9 cellular contexts compared by ENCODE assay signal in genomic region chr5:122701640-122702523, GRCh38.
DNase-seq lines count a peak whose midpoint lies in the region; ATAC-seq and TF ChIP-seq lines count a peak whose summit lies in the region.
"Had no signal": no experiment of that assay in that cellular context is flagged by ENCODE, and none has a peak within 500 bp of the region (broad histone marks: within the 10 kb centered on the region; RNA-seq: fewer than 3 reads in every experiment).

No MANE protein-coding gene starts in this region.

- H3K79me2 ChIP-seq in smooth muscle cell (ENCODE audit: low read depth): no peaks in the 10 kb centered on the region

- no peaks in the 10 kb centered on the region for H3K27me3 ChIP-seq in smooth muscle cell (ENCODE audit: low read depth)
- H3K27me3 ChIP-seq: esophagus muscularis mucosa had no signal

- H3K27me3 Mint-ChIP-seq in activated T-cell treated with anti-CD3 and anti-CD28 coated beads, Interleukin-2, amount 50 U/mL, for 72 hours (ENCODE audit: low read depth): peaks cover 10% of the 10 kb centered on the region
- H3K27me3 Mint-ChIP-seq in IgD-negative memory B cell: no peaks in the 10 kb centered on the region
- H3K27me3 Mint-ChIP-seq in stimulated activated naive CD8-positive, alpha-beta T cell treated with anti-CD3 and anti-CD28 coated beads, Interleukin-15, Interleukin-2, amounts not matched to agents 100 ng/mL and 50 ng/mL, for 24 hours: peaks cover 14% of the 10 kb centered on the region

- no peaks in the 10 kb centered on the region for H3K36me3 Mint-ChIP-seq in activated T-cell treated with anti-CD3 and anti-CD28 coated beads, Interleukin-2, amount 50 U/mL, for 72 hours (ENCODE audit: insufficient read depth in 2 of 2)
- no peaks in the 10 kb centered on the region for H3K36me3 Mint-ChIP-seq in IgD-negative memory B cell
- no peaks in the 10 kb centered on the region for H3K36me3 Mint-ChIP-seq in stimulated activated naive CD8-positive, alpha-beta T cell treated with anti-CD3 and anti-CD28 coated beads, Interleukin-15, Interleukin-2, amounts not matched to agents 100 ng/mL and 50 ng/mL, for 24 hours (ENCODE audit: low read depth)

- H3K4me3 Mint-ChIP-seq in activated T-cell treated with anti-CD3 and anti-CD28 coated beads, Interleukin-2, amount 50 U/mL, for 72 hours: no peak overlapping the region
- H3K4me3 Mint-ChIP-seq in IgD-negative memory B cell: peak overlapping the region; percentile 75 to 92 (median 84)
- no peak overlapping the region for H3K4me3 Mint-ChIP-seq in stimulated activated naive CD8-positive, alpha-beta T cell treated with anti-CD3 and anti-CD28 coated beads, Interleukin-15, Interleukin-2, amounts not matched to agents 100 ng/mL and 50 ng/mL, for 24 hours

- ATAC-seq in activated T-cell treated with anti-CD3 and anti-CD28 coated beads, Interleukin-2, amount 50 U/mL, for 72 hours (replicated peaks in 1 of 2): peak; percentile 92 to 97
- ATAC-seq in HG02588 (IDR thresholded peaks at IDR 0.05; ENCODE audit: unreplicated experiment): peak; percentile 99

- 87% methylated on average over 8 of the region's 8 CpGs for WGBS in smooth muscle cell (ENCODE audit: low lambda C conversion rate)

- TF ChIP-seq CTCF in smooth muscle cell (IDR thresholded peaks at IDR 0.05; ENCODE audit: borderline replicate concordance, insufficient read depth, poor library complexity, severe bottlenecking): no peak

- no peak overlapping the region for H3K4me2 ChIP-seq in smooth muscle cell

- no peaks in the 10 kb centered on the region for H4K20me1 ChIP-seq in smooth muscle cell (ENCODE audit: low read depth)

- no peak overlapping the region for H3K27ac ChIP-seq in smooth muscle cell (ENCODE audit: low read depth)
- H3K27ac ChIP-seq: esophagus muscularis mucosa had no signal

- peak; percentile 33 to 53 for DNase-seq in activated T-cell treated with anti-CD3 and anti-CD28 coated beads, Interleukin-2, amount 50 U/mL, for 72 hours
- DNase-seq in activated T-cell treated with anti-CD3 and anti-CD28 coated beads, Interleukin-2, amount 50 U/mL, for 1 hour: no peak
- DNase-seq in NCI-H1930 (lab: John Stamatoyannopoulos, UW) (no peak), middle frontal gyrus (ENCODE audit: extremely low spot score, low spot score) (no peak), smooth muscle cell (lab: John Stamatoyannopoulos, UW; ENCODE audit: unreplicated experiment) (no peak)

- no peak overlapping the region for H3K9ac ChIP-seq in smooth muscle cell (ENCODE audit: low read depth)

- H3K27ac Mint-ChIP-seq in activated T-cell treated with anti-CD3 and anti-CD28 coated beads, Interleukin-2, amount 50 U/mL, for 72 hours: no peak overlapping the region
- H3K27ac Mint-ChIP-seq in IgD-negative memory B cell: peak overlapping the region; percentile 93 to 100 (median 98)
- H3K27ac Mint-ChIP-seq in stimulated activated naive CD8-positive, alpha-beta T cell treated with anti-CD3 and anti-CD28 coated beads, Interleukin-15, Interleukin-2, amounts not matched to agents 100 ng/mL and 50 ng/mL, for 24 hours: peak overlapping the region; percentile 84

- no peaks in the 10 kb centered on the region for H3F3A ChIP-seq in smooth muscle cell (ENCODE audit: low read depth)

- H3K4me1 ChIP-seq in smooth muscle cell (ENCODE audit: low read depth): no peaks in the 10 kb centered on the region
- H3K4me1 ChIP-seq: esophagus muscularis mucosa had no signal

- H3K4me3 ChIP-seq in smooth muscle cell: no peak overlapping the region
- H3K4me3 ChIP-seq: esophagus muscularis mucosa had no signal

- no peak overlapping the region for H2AFZ ChIP-seq in smooth muscle cell (ENCODE audit: low read depth)

- no peaks in the 10 kb centered on the region for H3K9me3 ChIP-seq in smooth muscle cell (replicated peaks; ENCODE audit: low read depth)
- H3K9me3 ChIP-seq: esophagus muscularis mucosa had no signal

- H3K4me1 Mint-ChIP-seq in activated T-cell treated with anti-CD3 and anti-CD28 coated beads, Interleukin-2, amount 50 U/mL, for 72 hours (ENCODE audit: low read depth): peaks cover 15% of the 10 kb centered on the region
- peaks cover 33 to 68% (median 45%) of the 10 kb centered on the region in 3 donors for H3K4me1 Mint-ChIP-seq in IgD-negative memory B cell
- peaks cover 14% of the 10 kb centered on the region for H3K4me1 Mint-ChIP-seq in stimulated activated naive CD8-positive, alpha-beta T cell treated with anti-CD3 and anti-CD28 coated beads, Interleukin-15, Interleukin-2, amounts not matched to agents 100 ng/mL and 50 ng/mL, for 24 hours (ENCODE audit: low read depth)

- no peaks in the 10 kb centered on the region for H3K9me3 Mint-ChIP-seq in activated T-cell treated with anti-CD3 and anti-CD28 coated beads, Interleukin-2, amount 50 U/mL, for 72 hours
- H3K9me3 Mint-ChIP-seq in IgD-negative memory B cell: no peaks in the 10 kb centered on the region
- H3K9me3 Mint-ChIP-seq in stimulated activated naive CD8-positive, alpha-beta T cell treated with anti-CD3 and anti-CD28 coated beads, Interleukin-15, Interleukin-2, amounts not matched to agents 100 ng/mL and 50 ng/mL, for 24 hours: no peaks in the 10 kb centered on the region

- H3K36me3 ChIP-seq in smooth muscle cell (ENCODE audit: low read depth): no peaks in the 10 kb centered on the region
- H3K36me3 ChIP-seq: esophagus muscularis mucosa had no signal

Comparison
In these comparisons a context has a peak if more than half of its experiments do, and no peak if none do; other contexts are left out.
1. DNase-seq: peak in activated T-cell treated with anti-CD3 and anti-CD28 coated beads, Interleukin-2, amount 50 U/mL, for 72 hours (2 of 2); none in activated T-cell treated with anti-CD3 and anti-CD28 coated beads, Interleukin-2, amount 50 U/mL, for 1 hour (single experiment), NCI-H1930 (0 of 2), middle frontal gyrus (single experiment) and smooth muscle cell (single experiment).
2. H3K4me3 Mint-ChIP-seq: peak in IgD-negative memory B cell (4 of 4); none in activated T-cell treated with anti-CD3 and anti-CD28 coated beads, Interleukin-2, amount 50 U/mL, for 72 hours (0 of 2) and stimulated activated naive CD8-positive, alpha-beta T cell treated with anti-CD3 and anti-CD28 coated beads, Interleukin-15, Interleukin-2, amounts not matched to agents 100 ng/mL and 50 ng/mL, for 24 hours (single experiment).